Comparison of ENCODE assay signal across 1 cellular context in the genomic region with DNA sequence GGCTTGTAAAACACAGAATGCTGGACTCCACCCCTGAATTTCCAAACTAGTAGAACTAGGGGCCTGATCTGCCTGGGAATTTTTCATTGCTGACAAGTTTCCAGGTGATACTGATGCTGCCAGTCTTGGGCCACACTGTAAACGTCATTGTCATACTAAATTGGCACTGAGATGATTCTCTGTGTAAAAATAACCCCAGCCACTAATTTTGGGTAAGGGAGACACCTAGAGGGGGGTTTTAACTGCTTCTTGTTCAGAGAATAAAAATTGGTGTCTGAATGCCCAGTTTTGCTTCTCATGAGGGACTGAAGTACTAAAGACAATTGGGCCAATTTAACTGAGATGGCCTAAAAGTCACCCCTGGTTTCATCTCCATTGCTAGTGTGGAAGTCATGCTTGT.
TF ChIP-seq lines count a peak whose summit lies in the region.

No MANE protein-coding gene starts in this region.

TF ChIP-seq in GM23338, 12 proteins besides CTCF, POLR2A, EP300 and RAD21 (continued from another document):
- TF ChIP-seq, protein P1, sequence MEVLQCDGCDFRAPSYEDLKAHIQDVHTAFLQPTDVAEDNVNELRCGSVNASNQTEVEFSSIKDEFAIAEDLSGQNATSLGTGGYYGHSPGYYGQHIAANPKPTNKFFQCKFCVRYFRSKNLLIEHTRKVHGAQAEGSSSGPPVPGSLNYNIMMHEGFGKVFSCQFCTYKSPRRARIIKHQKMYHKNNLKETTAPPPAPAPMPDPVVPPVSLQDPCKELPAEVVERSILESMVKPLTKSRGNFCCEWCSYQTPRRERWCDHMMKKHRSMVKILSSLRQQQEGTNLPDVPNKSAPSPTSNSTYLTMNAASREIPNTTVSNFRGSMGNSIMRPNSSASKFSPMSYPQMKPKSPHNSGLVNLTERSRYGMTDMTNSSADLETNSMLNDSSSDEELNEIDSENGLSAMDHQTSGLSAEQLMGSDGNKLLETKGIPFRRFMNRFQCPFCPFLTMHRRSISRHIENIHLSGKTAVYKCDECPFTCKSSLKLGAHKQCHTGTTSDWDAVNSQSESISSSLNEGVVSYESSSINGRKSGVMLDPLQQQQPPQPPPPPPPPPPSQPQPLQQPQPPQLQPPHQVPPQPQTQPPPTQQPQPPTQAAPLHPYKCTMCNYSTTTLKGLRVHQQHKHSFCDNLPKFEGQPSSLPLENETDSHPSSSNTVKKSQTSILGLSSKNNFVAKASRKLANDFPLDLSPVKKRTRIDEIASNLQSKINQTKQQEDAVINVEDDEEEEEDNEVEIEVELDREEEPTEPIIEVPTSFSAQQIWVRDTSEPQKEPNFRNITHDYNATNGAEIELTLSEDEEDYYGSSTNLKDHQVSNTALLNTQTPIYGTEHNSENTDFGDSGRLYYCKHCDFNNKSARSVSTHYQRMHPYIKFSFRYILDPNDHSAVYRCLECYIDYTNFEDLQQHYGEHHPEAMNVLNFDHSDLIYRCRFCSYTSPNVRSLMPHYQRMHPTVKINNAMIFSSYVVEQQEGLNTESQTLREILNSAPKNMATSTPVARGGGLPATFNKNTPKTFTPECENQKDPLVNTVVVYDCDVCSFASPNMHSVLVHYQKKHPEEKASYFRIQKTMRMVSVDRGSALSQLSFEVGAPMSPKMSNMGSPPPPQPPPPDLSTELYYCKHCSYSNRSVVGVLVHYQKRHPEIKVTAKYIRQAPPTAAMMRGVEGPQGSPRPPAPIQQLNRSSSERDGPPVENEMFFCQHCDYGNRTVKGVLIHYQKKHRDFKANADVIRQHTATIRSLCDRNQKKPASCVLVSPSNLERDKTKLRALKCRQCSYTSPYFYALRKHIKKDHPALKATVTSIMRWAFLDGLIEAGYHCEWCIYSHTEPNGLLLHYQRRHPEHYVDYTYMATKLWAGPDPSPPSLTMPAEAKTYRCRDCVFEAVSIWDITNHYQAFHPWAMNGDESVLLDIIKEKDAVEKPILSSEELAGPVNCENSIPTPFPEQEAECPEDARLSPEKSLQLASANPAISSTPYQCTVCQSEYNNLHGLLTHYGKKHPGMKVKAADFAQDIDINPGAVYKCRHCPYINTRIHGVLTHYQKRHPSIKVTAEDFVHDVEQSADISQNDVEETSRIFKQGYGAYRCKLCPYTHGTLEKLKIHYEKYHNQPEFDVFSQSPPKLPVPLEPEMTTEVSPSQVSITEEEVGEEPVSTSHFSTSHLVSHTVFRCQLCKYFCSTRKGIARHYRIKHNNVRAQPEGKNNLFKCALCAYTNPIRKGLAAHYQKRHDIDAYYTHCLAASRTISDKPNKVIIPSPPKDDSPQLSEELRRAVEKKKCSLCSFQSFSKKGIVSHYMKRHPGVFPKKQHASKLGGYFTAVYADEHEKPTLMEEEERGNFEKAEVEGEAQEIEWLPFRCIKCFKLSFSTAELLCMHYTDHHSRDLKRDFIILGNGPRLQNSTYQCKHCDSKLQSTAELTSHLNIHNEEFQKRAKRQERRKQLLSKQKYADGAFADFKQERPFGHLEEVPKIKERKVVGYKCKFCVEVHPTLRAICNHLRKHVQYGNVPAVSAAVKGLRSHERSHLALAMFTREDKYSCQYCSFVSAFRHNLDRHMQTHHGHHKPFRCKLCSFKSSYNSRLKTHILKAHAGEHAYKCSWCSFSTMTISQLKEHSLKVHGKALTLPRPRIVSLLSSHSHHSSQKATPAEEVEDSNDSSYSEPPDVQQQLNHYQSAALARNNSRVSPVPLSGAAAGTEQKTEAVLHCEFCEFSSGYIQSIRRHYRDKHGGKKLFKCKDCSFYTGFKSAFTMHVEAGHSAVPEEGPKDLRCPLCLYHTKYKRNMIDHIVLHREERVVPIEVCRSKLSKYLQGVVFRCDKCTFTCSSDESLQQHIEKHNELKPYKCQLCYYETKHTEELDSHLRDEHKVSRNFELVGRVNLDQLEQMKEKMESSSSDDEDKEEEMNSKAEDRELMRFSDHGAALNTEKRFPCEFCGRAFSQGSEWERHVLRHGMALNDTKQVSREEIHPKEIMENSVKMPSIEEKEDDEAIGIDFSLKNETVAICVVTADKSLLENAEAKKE (CRISPR knock-in tag; IDR thresholded peaks at IDR 0.05): no peak
